In the genomic region with DNA sequence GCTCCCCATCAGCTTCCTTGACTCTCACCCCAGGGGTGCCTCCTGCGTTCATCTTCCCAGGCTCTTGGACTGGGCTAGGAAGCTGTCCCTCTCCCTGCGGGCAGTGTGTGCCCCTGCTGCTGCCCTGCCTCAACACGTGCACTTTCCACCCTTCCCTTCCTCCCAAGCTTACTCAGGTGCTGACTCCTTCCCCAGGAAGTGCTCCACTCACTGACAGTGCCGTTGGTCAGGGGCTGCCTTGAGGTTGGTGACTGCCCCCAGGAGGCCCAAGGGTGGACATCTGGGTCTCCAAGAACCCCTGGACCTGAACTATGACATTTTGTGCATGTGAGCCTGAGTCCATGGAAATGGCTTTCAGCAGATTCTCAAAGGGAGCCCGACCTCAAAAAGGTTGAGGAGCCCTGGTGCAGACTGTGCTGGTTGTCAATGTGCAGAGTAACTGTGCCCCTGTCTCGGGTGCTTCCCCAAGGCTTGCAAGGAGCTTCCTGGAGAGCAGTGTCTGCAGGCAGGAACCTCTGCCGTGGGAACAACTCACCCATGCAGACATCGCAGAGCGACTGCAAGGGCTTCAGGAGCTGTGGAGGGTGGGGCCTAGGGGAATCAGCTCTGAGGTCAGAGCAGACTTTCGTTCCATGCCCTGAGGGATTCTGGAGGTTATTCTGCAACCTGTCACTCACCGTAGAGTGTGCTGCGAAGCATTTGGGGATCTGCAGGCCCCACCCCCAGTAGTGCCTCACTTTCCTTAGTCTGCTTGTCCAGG, we compare ENCODE assay signal across 9 cellular contexts.
A peak's percentile ranks its signal among the peaks of the same experiment; 100 is the strongest.
DNase-seq lines count a peak whose midpoint lies in the region; ATAC-seq, FAIRE-seq and TF ChIP-seq lines count a peak whose summit lies in the region.
"Had no signal": no experiment of that assay in that cellular context is flagged by ENCODE, and none has a peak within 500 bp of the region (broad histone marks: within the 10 kb centered on the region; RNA-seq: fewer than 3 reads in every experiment).

No MANE protein-coding gene starts in this region.

- H3K14ac ChIP-seq in H9 (ENCODE audit: insufficient read depth, low read length): no peak overlapping the region; the same call in 1 of the 2 replicates

- no peak for TF ChIP-seq POLR2A in adrenal gland (IDR thresholded peaks at IDR 0.05)
- no peak for TF ChIP-seq POLR2A in stomach (IDR thresholded peaks at IDR 0.05)

- no peak for ATAC-seq in mucosa of descending colon
- ATAC-seq in GM18498 (IDR thresholded peaks at IDR 0.05; ENCODE audit: unreplicated experiment): no peak

- no peak overlapping the region for H2BK15ac ChIP-seq in H9 (ENCODE audit: low read depth, low read length)

- H3K9me3 ChIP-seq in H9 (ENCODE audit: control insufficient read depth, low read depth, low read length): no peaks in the 10 kb centered on the region
- no peaks in the 10 kb centered on the region for H3K9me3 ChIP-seq in adrenal gland (replicated peaks in 1 of 3)
- H3K9me3 ChIP-seq in keratinocyte (ENCODE audit: control insufficient read depth, low read depth, low read length): no peaks in the 10 kb centered on the region
- H3K9me3 ChIP-seq in stomach: no peaks in the 10 kb centered on the region
- no peaks in the 10 kb centered on the region for H3K9me3 ChIP-seq in mucosa of descending colon

- no peak overlapping the region for H3K4me3 Mint-ChIP-seq in H9
- H3K4me3 Mint-ChIP-seq in progenitor cell of endocrine pancreas (ENCODE audit: low read depth): no peak overlapping the region

- H3K9ac ChIP-seq in H9 (ENCODE audit: extremely low read depth, insufficient read length, low read length): no peak overlapping the region
- H3K9ac ChIP-seq in keratinocyte (ENCODE audit: control insufficient read depth, extremely low read depth, insufficient read depth, low read length): peak overlapping the region; percentile 51

- peaks cover 0 to 2% (median 0%) of the 10 kb centered on the region in 3 experiments; a peak in 1 of 7 replicates for H3K36me3 Mint-ChIP-seq in H9 (ENCODE audit: insufficient read depth in 1 of 3, low read depth in 3 of 3)
- H3K36me3 Mint-ChIP-seq in progenitor cell of endocrine pancreas (ENCODE audit: insufficient read depth): no peaks in the 10 kb centered on the region

- H3K9me3 Mint-ChIP-seq in H9 (no peaks in the 10 kb centered on the region), progenitor cell of endocrine pancreas (ENCODE audit: low read depth) (no peaks in the 10 kb centered on the region)

- no peak for FAIRE-seq in keratinocyte (lab: Jason Lieb, UNC)

- H3K36me3 ChIP-seq in adrenal gland (replicated peaks in 1 of 2) (peaks cover 0 to 46% of the 10 kb centered on the region in 2 donors), keratinocyte (ENCODE audit: control insufficient read depth in 2 of 2, extremely low read depth in 1 of 2, insufficient read depth in 2 of 2, low read length in 2 of 2) (peaks cover 4 to 29% of the 10 kb centered on the region in 2 experiments), stomach (peaks cover 11 to 59% (median 45%) of the 10 kb centered on the region in 4 donors), mucosa of descending colon (ENCODE audit: low read depth) (no peaks in the 10 kb centered on the region)

- no peak overlapping the region for H3K4me3 ChIP-seq in adrenal gland
- H3K4me3 ChIP-seq in keratinocyte (ENCODE audit: control insufficient read depth in 2 of 3, extremely low read depth in 1 of 3, insufficient read depth in 2 of 3, low read depth in 1 of 3, low read length in 3 of 3): peak overlapping the region in 1 of 3 experiments; percentile 17
- no peak overlapping the region for H3K4me3 ChIP-seq in stomach
- H3K4me3 ChIP-seq in mucosa of descending colon: no peak overlapping the region

- H3K4me1 ChIP-seq in H9 (ENCODE audit: insufficient read depth, low read length) (peaks cover 6% of the 10 kb centered on the region; the same call in 1 of the 2 replicates), adrenal gland (replicated peaks in 1 of 2) (peaks cover 49 to 79% of the 10 kb centered on the region in 2 donors), keratinocyte (ENCODE audit: control insufficient read depth, extremely low read depth, insufficient read depth, low read length) (peaks cover 53% of the 10 kb centered on the region), stomach (peaks cover 27 to 87% (median 65%) of the 10 kb centered on the region in 4 donors), mucosa of descending colon (ENCODE audit: low read depth) (peaks cover 17% of the 10 kb centered on the region)

- dilution Hi-C loops in keratinocyte (cut with MboI; ENCODE audit: extremely low pct_ligation_motif_present, low sequenced_read_pairs): no loop called here

- no peaks in the 10 kb centered on the region for H3K79me2 ChIP-seq in H9 (ENCODE audit: insufficient read depth, low read length)
- H3K79me2 ChIP-seq in keratinocyte (ENCODE audit: control insufficient read depth, insufficient read depth, low read length): no peaks in the 10 kb centered on the region

- no peak overlapping the region for H3K56ac ChIP-seq in H9 (ENCODE audit: insufficient read length, low read depth, low read length)

- intact Hi-C loops in adrenal gland (cut with DNase I) (no loop called here), stomach (cut with DNase I; ENCODE audit: low total_unique reads) (no loop called here), mucosa of descending colon (cut with DNase I, micrococcal nuclease) (no loop called here)

- H3K23ac ChIP-seq in H9 (ENCODE audit: insufficient read length, low read depth, low read length): no peak overlapping the region

- H4K5ac ChIP-seq in H9 (ENCODE audit: insufficient read length, low read depth, low read length): no peak overlapping the region

- H3K4me1 Mint-ChIP-seq in H9 (peaks cover 27 to 35% of the 10 kb centered on the region in 2 experiments), progenitor cell of endocrine pancreas (ENCODE audit: low read depth) (peaks cover 36% of the 10 kb centered on the region)

- H3K23me2 ChIP-seq in H9 (ENCODE audit: insufficient read length, low read depth, low read length, poor library complexity, severe bottlenecking): no peaks in the 10 kb centered on the region

- H3K27ac Mint-ChIP-seq in H9 (peak overlapping the region in 2 of 3 experiments; percentile 62 to 72; a peak in 4 of 7 replicates), progenitor cell of endocrine pancreas (no peak overlapping the region)

- no peak overlapping the region for H4K91ac ChIP-seq in H9 (ENCODE audit: insufficient read length, low read depth, low read length)

- no peak overlapping the region for H2AK5ac ChIP-seq in H9 (ENCODE audit: insufficient read length, low read length)

- H3K27ac ChIP-seq in H9 (ENCODE audit: insufficient read length, low read depth, low read length) (no peak overlapping the region), adrenal gland (peak overlapping the region in 4 of 5 donors; percentile 16 to 98 (median 84)), keratinocyte (ENCODE audit: control insufficient read depth, insufficient read depth, low read length) (peak overlapping the region; percentile 74), stomach (peak overlapping the region in 4 of 5 donors; percentile 7 to 95 (median 84))

- no peak overlapping the region for H2BK20ac ChIP-seq in H9 (ENCODE audit: low read depth, low read length, poor library complexity, severe bottlenecking)

- no peak overlapping the region for H4K8ac ChIP-seq in H9 (replicated peaks; ENCODE audit: insufficient read length, low read depth, low read length)

- TF ChIP-seq CTCF in H9 (conservative IDR thresholded peaks at IDR 0.05): no peak
- no peak for TF ChIP-seq CTCF in adrenal gland (IDR thresholded peaks at IDR 0.05)
- no peak for TF ChIP-seq CTCF in keratinocyte (optimal IDR thresholded peaks at IDR 0.05 in 1 of 3, IDR thresholded peaks at IDR 0.05 in 1 of 3, conservative IDR thresholded peaks at IDR 0.05 in 1 of 3; ENCODE audit: extremely low read depth in 1 of 3, insufficient read depth in 2 of 3, low read length in 3 of 3)
- TF ChIP-seq CTCF in stomach (IDR thresholded peaks at IDR 0.05): no peak
- no peak for TF ChIP-seq CTCF in mucosa of descending colon (IDR thresholded peaks at IDR 0.05)
- TF ChIP-seq CTCF in progenitor cell of endocrine pancreas (IDR thresholded peaks at IDR 0.05; ENCODE audit: unreplicated experiment): no peak

- no peaks in the 10 kb centered on the region for H3K27me3 Mint-ChIP-seq in H9 (ENCODE audit: low read depth)
- no peaks in the 10 kb centered on the region for H3K27me3 Mint-ChIP-seq in progenitor cell of endocrine pancreas

- H3T11ph ChIP-seq in H9 (ENCODE audit: low read length): no peak overlapping the region

- no peak overlapping the region for H3K4me2 ChIP-seq in H9 (ENCODE audit: insufficient read depth, insufficient read length, low read length)
- peak overlapping the region; percentile 62 for H3K4me2 ChIP-seq in keratinocyte (ENCODE audit: control insufficient read depth, extremely low read depth, insufficient read depth, low read depth, low read length)

- H3K27me3 ChIP-seq in H9 (ENCODE audit: insufficient read depth, low read length) (no peaks in the 10 kb centered on the region), adrenal gland (no peaks in the 10 kb centered on the region), keratinocyte (ENCODE audit: control insufficient read depth, extremely low read depth, insufficient read depth, low read length) (no peaks in the 10 kb centered on the region), stomach (no peaks in the 10 kb centered on the region)

- H3K18ac ChIP-seq in H9 (ENCODE audit: insufficient read length, low read depth, low read length): no peak overlapping the region

- no peak overlapping the region for H2AFZ ChIP-seq in H9 (ENCODE audit: low read length)
- H2AFZ ChIP-seq in keratinocyte (ENCODE audit: control insufficient read depth, low read length): no peak overlapping the region

- no peak for DNase-seq in H9
- DNase-seq in adrenal gland: peak in 1 of 7 donors; percentile 76
- peak; percentile 77 for DNase-seq in keratinocyte (ENCODE audit: low read depth, low spot score)
- DNase-seq in stomach: no peak
- DNase-seq in mucosa of descending colon: no peak
- DNase-seq in progenitor cell of endocrine pancreas (ENCODE audit: low spot score, unreplicated experiment): no peak
- DNase-seq: activated CD4-positive, CD25-positive, alpha-beta regulatory T cell treated with anti-CD3 and anti-CD28 coated beads, Interleukin-2, amount 50 U/mL, for 72 hours; activated naive CD4-positive, alpha-beta T cell treated with anti-CD3 and anti-CD28 coated beads, Interleukin-2, amount 50 U/mL, for 16 hours had no signal

- no peak overlapping the region for H2BK120ac ChIP-seq in H9 (ENCODE audit: low read depth, low read length, poor library complexity, severe bottlenecking)

- no peak overlapping the region for H2BK12ac ChIP-seq in H9 (ENCODE audit: insufficient read length, low read depth, low read length)

- H2BK5ac ChIP-seq in H9 (ENCODE audit: insufficient read length, low read length): no peak overlapping the region

- peaks cover under 1% of the 10 kb centered on the region for H3K9me1 ChIP-seq in keratinocyte (ENCODE audit: control insufficient read depth, extremely low read depth, insufficient read depth, low read length)

- WGBS in H9 (ENCODE audit: extremely low coverage, insufficient read length, low lambda C conversion rate): no CpG with 5 or more reads among the region's 12 CpGs
- 60 to 79% (median 68%) methylated on average over 5 to 12 of the region's 12 CpGs for WGBS in adrenal gland, 4 donors
- 79 to 90% (median 85%) methylated on average over 10 to 12 of the region's 12 CpGs for WGBS in stomach, 5 donors

- no peak overlapping the region; the same call in 1 of the 2 replicates for H3K4ac ChIP-seq in H9 (ENCODE audit: low read depth, low read length)

- no peaks in the 10 kb centered on the region for H3K79me1 ChIP-seq in H9 (ENCODE audit: insufficient read depth, low read depth, low read length, poor library complexity, severe bottlenecking)

- H4K20me1 ChIP-seq in H9 (ENCODE audit: control insufficient read depth, insufficient read depth, insufficient read length) (no peaks in the 10 kb centered on the region), keratinocyte (ENCODE audit: control insufficient read depth, extremely low read depth, insufficient read depth, low read length) (no peaks in the 10 kb centered on the region)

- TF ChIP-seq EP300 in stomach (IDR thresholded peaks at IDR 0.05): no peak
